1 cellular context compared by ENCODE assay signal in genomic region chr5:179798144-179798770, GRCh38.
TF ChIP-seq lines count a peak whose summit lies in the region.

No MANE protein-coding gene starts in this region.

TF ChIP-seq in H1, 55 proteins besides CTCF, POLR2A, EP300 and RAD21:
- TF ChIP-seq CHD7 (IDR thresholded peaks at IDR 0.05; ENCODE audit: insufficient replicate concordance, low read length) (no peak), POU5F1 (IDR thresholded peaks at IDR 0.05; ENCODE audit: low read depth, low read length) (no peak), EZH2 (IDR thresholded peaks at IDR 0.05; ENCODE audit: low read depth, low read length, severe bottlenecking) (no peak)
